Comparison of ENCODE assay signal across 17 cellular contexts in the genomic region with DNA sequence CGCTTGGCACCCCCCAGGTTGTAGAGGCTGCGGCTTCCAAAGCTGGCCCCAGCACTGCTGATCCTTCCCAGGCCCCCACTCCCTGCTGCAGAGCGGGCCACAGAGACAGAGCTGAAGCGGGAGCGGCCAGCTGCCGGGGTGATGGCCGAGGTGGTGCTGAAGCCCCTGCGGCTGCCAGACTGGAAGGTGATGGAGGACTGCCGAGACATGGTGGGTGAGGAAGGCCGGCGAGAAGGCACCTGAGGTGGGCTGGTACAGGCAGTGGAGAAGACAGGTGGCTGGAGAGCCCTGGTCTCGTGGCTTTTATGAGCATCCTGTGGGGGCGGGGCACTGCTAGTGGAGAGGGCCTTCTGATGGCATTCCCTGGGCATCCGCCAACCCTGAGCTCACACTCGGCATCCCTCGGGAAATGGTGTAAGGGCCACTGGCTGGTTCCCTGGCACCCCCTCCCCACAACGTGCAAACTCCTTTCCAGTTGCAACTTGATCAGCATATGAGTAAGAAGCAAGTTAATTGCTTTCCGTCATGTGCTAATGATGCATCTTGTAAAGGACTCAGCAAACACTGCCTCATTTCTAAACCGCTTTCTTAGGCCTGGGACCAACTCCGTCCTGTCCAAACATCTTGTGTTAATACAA. TPM values are rescaled to one million over a fixed set of nuclear protein-coding genes. Genes with fewer than 3 reads are reported as not detected.
DNase-seq lines count a peak whose midpoint lies in the region; ATAC-seq and TF ChIP-seq lines count a peak whose summit lies in the region.
"Had no signal": no experiment of that assay in that cellular context is flagged by ENCODE, and none has a peak within 500 bp of the region (broad histone marks: within the 10 kb centered on the region; RNA-seq: fewer than 3 reads in every experiment).

TSS of gene KRT75 (minus strand) at position 276 of the 638 bp plus-strand sequence. CDS start at position 209, 67 bp downstream.

- no peak within 1 kb of the TSS for H2BK12ac ChIP-seq in H9 (ENCODE audit: insufficient read length, low read depth, low read length)

- H3K56ac ChIP-seq in H9 (ENCODE audit: insufficient read length, low read depth, low read length), result no peak within 1 kb of the TSS

- H3K79me1 ChIP-seq in H9 (ENCODE audit: insufficient read depth, low read depth, low read length, poor library complexity, severe bottlenecking), result no peaks in the 10 kb centered on the region

- no peak within 1 kb of the TSS for H3K27ac ChIP-seq in H9 (ENCODE audit: insufficient read length, low read depth, low read length)
- H3K27ac ChIP-seq in RWPE2 (ENCODE audit: poor library complexity, severe bottlenecking), result peak within 1 kb of the TSS; percentile 99
- no peak within 1 kb of the TSS for H3K27ac ChIP-seq in right atrium auricular region
- H3K27ac ChIP-seq: neural progenitor cell, Peyer's patch had no signal

- H3K27me3 Mint-ChIP-seq in H9 (ENCODE audit: low read depth), result peaks cover 32% of the 10 kb centered on the region
- H3K27me3 Mint-ChIP-seq in activated T-cell treated with anti-CD3 and anti-CD28 coated beads, Interleukin-2, amount 50 U/mL, for 24 hours, result peaks cover 49% of the 10 kb centered on the region

- peak; percentile 38 for ATAC-seq in RWPE2 (ENCODE audit: low read depth)
- ATAC-seq: activated T-cell treated with anti-CD3 and anti-CD28 coated beads, Interleukin-2, amount 50 U/mL, for 72 hours; stimulated activated naive CD8-positive, alpha-beta T cell treated with anti-CD3 and anti-CD28 coated beads, Interleukin-15, amount 100 ng/mL, for 72 hours had no signal

- H2AFZ ChIP-seq in H9 (ENCODE audit: low read length), result no peak within 1 kb of the TSS
- H2AFZ ChIP-seq: neural progenitor cell had no signal

- WGBS in H9 (ENCODE audit: extremely low coverage, insufficient read length, low lambda C conversion rate), result no CpG with 5 or more reads among the region's 20 CpGs

- H4K5ac ChIP-seq in H9 (ENCODE audit: insufficient read length, low read depth, low read length), result no peak within 1 kb of the TSS

- peaks cover 0 to 9% of the 10 kb centered on the region in 2 experiments; a peak in 3 of 4 replicates for H3K4me1 Mint-ChIP-seq in H9
- H3K4me1 Mint-ChIP-seq in activated T-cell treated with anti-CD3 and anti-CD28 coated beads, Interleukin-2, amount 50 U/mL, for 24 hours (ENCODE audit: low read depth), result no peaks in the 10 kb centered on the region
- H3K4me1 Mint-ChIP-seq: central memory CD8-positive, alpha-beta T cell; stimulated activated naive CD8-positive, alpha-beta T cell treated with anti-CD3 and anti-CD28 coated beads, Interleukin-15, amount 100 ng/mL, for 72 hours had no signal

- H3K9me3 Mint-ChIP-seq in H9, result no peaks in the 10 kb centered on the region
- no peaks in the 10 kb centered on the region for H3K9me3 Mint-ChIP-seq in activated T-cell treated with anti-CD3 and anti-CD28 coated beads, Interleukin-2, amount 50 U/mL, for 24 hours
- H3K9me3 Mint-ChIP-seq: activated T-cell treated with anti-CD3 and anti-CD28 coated beads, Interleukin-2, amount 50 U/mL, for 72 hours; CD4-positive, CD25-positive, alpha-beta regulatory T cell; central memory CD8-positive, alpha-beta T cell; neural progenitor cell; stimulated activated naive CD8-positive, alpha-beta T cell treated with anti-CD3 and anti-CD28 coated beads, Interleukin-15, amount 100 ng/mL, for 72 hours had no signal

- H3K4me3 Mint-ChIP-seq in H9, result no peak within 1 kb of the TSS
- H3K4me3 Mint-ChIP-seq in activated T-cell treated with anti-CD3 and anti-CD28 coated beads, Interleukin-2, amount 50 U/mL, for 24 hours, result no peak within 1 kb of the TSS
- H3K4me3 Mint-ChIP-seq: activated T-cell treated with anti-CD3 and anti-CD28 coated beads, Interleukin-2, amount 50 U/mL, for 72 hours; CD4-positive, CD25-positive, alpha-beta regulatory T cell; central memory CD8-positive, alpha-beta T cell; neural progenitor cell; stimulated activated naive CD8-positive, alpha-beta T cell treated with anti-CD3 and anti-CD28 coated beads, Interleukin-15, amount 100 ng/mL, for 72 hours had no signal

- no peak within 1 kb of the TSS for H3K4me2 ChIP-seq in H9 (ENCODE audit: insufficient read depth, insufficient read length, low read length)
- H3K4me2 ChIP-seq: neural progenitor cell had no signal

- H3K4ac ChIP-seq in H9 (ENCODE audit: low read depth, low read length), result no peak within 1 kb of the TSS

- H3K27me3 ChIP-seq in H9 (ENCODE audit: insufficient read depth, low read length) (no peaks in the 10 kb centered on the region), RWPE2 (ENCODE audit: insufficient read depth, poor library complexity, severe bottlenecking) (no peaks in the 10 kb centered on the region), right atrium auricular region (no peaks in the 10 kb centered on the region)
- H3K27me3 ChIP-seq: neural progenitor cell, Peyer's patch had no signal

- H4K91ac ChIP-seq in H9 (ENCODE audit: insufficient read length, low read depth, low read length), result no peak within 1 kb of the TSS

- H3K18ac ChIP-seq in H9 (ENCODE audit: insufficient read length, low read depth, low read length), result no peak within 1 kb of the TSS

- no peak within 1 kb of the TSS for H2AK5ac ChIP-seq in H9 (ENCODE audit: insufficient read length, low read length)

- H4K8ac ChIP-seq in H9 (replicated peaks; ENCODE audit: insufficient read length, low read depth, low read length), result no peak within 1 kb of the TSS

- no peak within 1 kb of the TSS for H3T11ph ChIP-seq in H9 (ENCODE audit: low read length)

- no peak within 1 kb of the TSS for H2BK20ac ChIP-seq in H9 (ENCODE audit: low read depth, low read length, poor library complexity, severe bottlenecking)

- no peak within 1 kb of the TSS for H3K9ac ChIP-seq in H9 (ENCODE audit: extremely low read depth, insufficient read length, low read length)
- H3K9ac ChIP-seq: neural progenitor cell had no signal

- no peak for TF ChIP-seq CTCF in H9 (conservative IDR thresholded peaks at IDR 0.05)
- no peak for TF ChIP-seq CTCF in RWPE2 (IDR thresholded peaks at IDR 0.05; ENCODE audit: poor library complexity, severe bottlenecking)
- no peak for TF ChIP-seq CTCF in right atrium auricular region (IDR thresholded peaks at IDR 0.05)

- H3K14ac ChIP-seq in H9 (ENCODE audit: insufficient read depth, low read length), result no peak within 1 kb of the TSS

- H3K27ac Mint-ChIP-seq in H9, result no peak within 1 kb of the TSS
- no peak within 1 kb of the TSS for H3K27ac Mint-ChIP-seq in activated T-cell treated with anti-CD3 and anti-CD28 coated beads, Interleukin-2, amount 50 U/mL, for 24 hours
- H3K27ac Mint-ChIP-seq: activated T-cell treated with anti-CD3 and anti-CD28 coated beads, Interleukin-2, amount 50 U/mL, for 72 hours; CD4-positive, CD25-positive, alpha-beta regulatory T cell; neural progenitor cell; stimulated activated naive CD8-positive, alpha-beta T cell treated with anti-CD3 and anti-CD28 coated beads, Interleukin-15, amount 100 ng/mL, for 72 hours had no signal

- no peaks in the 10 kb centered on the region for H4K20me1 ChIP-seq in H9 (ENCODE audit: control insufficient read depth, insufficient read depth, insufficient read length)

- H3K4me3 ChIP-seq in RWPE2 (ENCODE audit: severe bottlenecking) (no peak within 1 kb of the TSS), right atrium auricular region (no peak within 1 kb of the TSS)
- H3K4me3 ChIP-seq: neural progenitor cell, Peyer's patch had no signal

- DNase-seq in A172 (ENCODE audit: low spot score) (peak; percentile 59), H9 (peak; percentile 24), RWPE2 (ENCODE audit: low spot score) (peak; percentile 89), fibroblast of gingiva (ENCODE audit: low read depth) (peak; percentile 13), right atrium auricular region (ENCODE audit: low spot score) (no peak), dedifferentiated amniotic fluid mesenchymal stem cell (ENCODE audit: extremely low spot score) (no peak), posterior vena cava (ENCODE audit: low spot score) (no peak)
- DNase-seq in activated T-cell treated with anti-CD3 and anti-CD28 coated beads, Interleukin-2, amount 50 U/mL, for 24 hours, result no peak
- DNase-seq: activated CD4-positive, alpha-beta T cell treated with anti-CD3 and anti-CD28 coated beads, Interleukin-2, amount 50 U/mL, for 48 hours; activated T-cell treated with anti-CD3 and anti-CD28 coated beads, Interleukin-2, amount 50 U/mL, for 72 hours; CD4-positive, CD25-positive, alpha-beta regulatory T cell; Peyer's patch; retina; stimulated activated naive CD8-positive, alpha-beta T cell treated with anti-CD3 and anti-CD28 coated beads, Interleukin-15, amount 100 ng/mL, for 72 hours had no signal

- H3K36me3 Mint-ChIP-seq in H9 (ENCODE audit: insufficient read depth in 1 of 3, low read depth in 3 of 3), result no peaks in the 10 kb centered on the region
- no peaks in the 10 kb centered on the region for H3K36me3 Mint-ChIP-seq in activated T-cell treated with anti-CD3 and anti-CD28 coated beads, Interleukin-2, amount 50 U/mL, for 24 hours (ENCODE audit: low read depth)
- H3K36me3 Mint-ChIP-seq: CD4-positive, CD25-positive, alpha-beta regulatory T cell; neural progenitor cell had no signal

- H3K79me2 ChIP-seq in H9 (ENCODE audit: insufficient read depth, low read length), result no peaks in the 10 kb centered on the region

- H3K23ac ChIP-seq in H9 (ENCODE audit: insufficient read length, low read depth, low read length), result no peak within 1 kb of the TSS

- no peak within 1 kb of the TSS for H2BK5ac ChIP-seq in H9 (ENCODE audit: insufficient read length, low read length)

- no peaks in the 10 kb centered on the region for H3K4me1 ChIP-seq in H9 (ENCODE audit: insufficient read depth, low read length)
- H3K4me1 ChIP-seq in RWPE2 (ENCODE audit: insufficient read depth, poor library complexity, severe bottlenecking), result peaks cover 41% of the 10 kb centered on the region
- H3K4me1 ChIP-seq in right atrium auricular region, result no peaks in the 10 kb centered on the region
- H3K4me1 ChIP-seq: neural progenitor cell had no signal

- H3K36me3 ChIP-seq in RWPE2 (ENCODE audit: low read depth) (no peaks in the 10 kb centered on the region), right atrium auricular region (no peaks in the 10 kb centered on the region)
- H3K36me3 ChIP-seq: neural progenitor cell, Peyer's patch had no signal

- no peak within 1 kb of the TSS for H2BK15ac ChIP-seq in H9 (ENCODE audit: low read depth, low read length)

- H3K9me3 ChIP-seq in H9 (ENCODE audit: control insufficient read depth, low read depth, low read length), result no peaks in the 10 kb centered on the region
- no peaks in the 10 kb centered on the region for H3K9me3 ChIP-seq in RWPE2 (ENCODE audit: severe bottlenecking)
- H3K9me3 ChIP-seq in right atrium auricular region, result no peaks in the 10 kb centered on the region
- H3K9me3 ChIP-seq: Peyer's patch had no signal

- no peaks in the 10 kb centered on the region for H3K23me2 ChIP-seq in H9 (ENCODE audit: insufficient read length, low read depth, low read length, poor library complexity, severe bottlenecking)

- no peak within 1 kb of the TSS for H2BK120ac ChIP-seq in H9 (ENCODE audit: low read depth, low read length, poor library complexity, severe bottlenecking)

- intact Hi-C loops in posterior vena cava (cut with DNase I), result no loop called here

RNA-seq across cellular contexts. Expression of gene KRT75, which starts in this region (rescaled TPM):
- total RNA-seq in A172 (2014; rRNA removed; shearing (Covaris generic)), result 0.07 TPM in 1 of 2 replicates, not detected in the other
- not detected in 2 replicates for total RNA-seq in H9 (2021)
- not detected for total RNA-seq in right atrium auricular region
- total RNA-seq in posterior vena cava, result not detected
- total RNA-seq: activated T-cell treated with anti-CD3 and anti-CD28 coated beads, Interleukin-2, amount 50 U/mL, for 72 hours; CD4-positive, CD25-positive, alpha-beta regulatory T cell; Peyer's patch; urinary bladder had no signal

Comparison
In these comparisons a context has a peak if more than half of its experiments do, and no peak if none do; other contexts are left out.
1. Peak in DNase-seq in A172; RNA of the gene not detected or under 1 TPM.
2. Peak in DNase-seq in H9; RNA of the gene not detected or under 1 TPM.
3. DNase-seq: peak in RWPE2 (single experiment) and fibroblast of gingiva (single experiment); none in activated T-cell treated with anti-CD3 and anti-CD28 coated beads, Interleukin-2, amount 50 U/mL, for 24 hours (single experiment), right atrium auricular region (single experiment), dedifferentiated amniotic fluid mesenchymal stem cell (single experiment) and posterior vena cava (single experiment).